1 cellular context compared by ENCODE assay signal in the genomic region with DNA sequence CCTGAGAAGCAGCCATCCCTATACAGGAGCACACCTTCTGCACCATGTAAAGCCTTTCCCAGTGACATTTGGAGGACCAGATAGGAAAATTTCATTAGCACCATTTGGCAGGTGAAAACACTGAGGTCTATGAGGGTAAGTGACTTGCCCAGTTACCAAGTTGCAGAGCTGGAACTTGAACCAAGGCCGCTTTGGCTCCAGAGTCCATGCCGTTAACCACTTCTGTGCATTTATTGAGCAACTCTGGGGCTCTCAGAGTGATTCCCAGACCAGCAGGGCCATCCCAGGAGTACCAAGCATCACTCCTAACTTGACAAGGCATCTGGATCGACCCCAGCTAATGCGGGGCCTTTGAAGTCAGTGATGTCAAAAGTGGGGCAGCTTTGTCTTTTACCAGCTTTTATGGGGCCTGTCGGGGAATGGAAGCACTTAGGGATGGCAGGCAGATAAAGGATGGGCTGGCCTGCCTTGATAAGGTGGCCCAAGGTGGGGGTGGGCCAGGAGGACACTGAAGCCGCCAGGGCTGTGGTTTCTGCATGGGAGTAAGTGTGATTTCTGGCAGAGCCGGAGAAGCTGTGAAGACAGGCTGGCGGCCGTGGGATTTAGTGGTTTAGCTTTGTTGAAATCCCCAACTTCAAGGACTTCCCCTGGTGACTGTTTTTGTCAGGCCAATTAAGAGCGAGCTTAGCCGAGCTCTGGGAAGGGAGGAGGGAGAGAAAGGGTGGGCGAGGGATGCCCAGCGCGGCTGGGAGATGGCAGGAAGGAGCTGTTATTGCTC.
TF ChIP-seq lines count a peak whose summit lies in the region.

No MANE protein-coding gene starts in this region.

TF ChIP-seq in K562, 482 proteins besides CTCF, POLR2A, EP300 and RAD21 (continued from another document and continues in another):
- TF ChIP-seq ZFP91 (CRISPR knock-in tag; IDR thresholded peaks at IDR 0.05): no peak
- TF ChIP-seq CBFB (CRISPR knock-in tag; IDR thresholded peaks at IDR 0.05): peak; percentile 92
- TF ChIP-seq TFAM (CRISPR knock-in tag; conservative IDR thresholded peaks at IDR 0.05): no peak
- TF ChIP-seq MXI1 (IDR thresholded peaks at IDR 0.05; ENCODE audit: low read depth, low read length): no peak
- TF ChIP-seq ZC3H11A (IDR thresholded peaks at IDR 0.05; ENCODE audit: low read depth, low read length): no peak
- TF ChIP-seq STAT5B (CRISPR knock-in tag; IDR thresholded peaks at IDR 0.05): no peak
- no peak for TF ChIP-seq SUPT5H (IDR thresholded peaks at IDR 0.05)
- TF ChIP-seq ZNF75A (CRISPR knock-in tag; IDR thresholded peaks at IDR 0.05): no peak
- TF ChIP-seq ZSCAN29 (IDR thresholded peaks at IDR 0.05): peak; percentile 52; the same call in 1 of the 2 replicates
- 0 out of 2 replicates have a peak, but pooled peaks have one; percentile 19 for TF ChIP-seq ZNF41 (CRISPR knock-in tag; conservative IDR thresholded peaks at IDR 0.05)
- no peak for TF ChIP-seq ZC3H4 (CRISPR knock-in tag; IDR thresholded peaks at IDR 0.05; ENCODE audit: borderline replicate concordance)
- TF ChIP-seq, protein P1, sequence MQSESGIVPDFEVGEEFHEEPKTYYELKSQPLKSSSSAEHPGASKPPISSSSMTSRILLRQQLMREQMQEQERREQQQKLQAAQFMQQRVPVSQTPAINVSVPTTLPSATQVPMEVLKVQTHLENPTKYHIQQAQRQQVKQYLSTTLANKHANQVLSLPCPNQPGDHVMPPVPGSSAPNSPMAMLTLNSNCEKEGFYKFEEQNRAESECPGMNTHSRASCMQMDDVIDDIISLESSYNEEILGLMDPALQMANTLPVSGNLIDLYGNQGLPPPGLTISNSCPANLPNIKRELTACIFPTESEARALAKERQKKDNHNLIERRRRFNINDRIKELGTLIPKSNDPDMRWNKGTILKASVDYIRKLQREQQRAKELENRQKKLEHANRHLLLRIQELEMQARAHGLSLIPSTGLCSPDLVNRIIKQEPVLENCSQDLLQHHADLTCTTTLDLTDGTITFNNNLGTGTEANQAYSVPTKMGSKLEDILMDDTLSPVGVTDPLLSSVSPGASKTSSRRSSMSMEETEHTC (IDR thresholded peaks at IDR 0.05): peak; percentile 70; the same call in 1 of the 2 replicates
- TF ChIP-seq ETV1 (tag; conservative IDR thresholded peaks at IDR 0.05; ENCODE audit: low read depth): peak; percentile 17
- TF ChIP-seq GATAD2B (IDR thresholded peaks at IDR 0.05; ENCODE audit: borderline replicate concordance): no peak
- TF ChIP-seq RBM17 (IDR thresholded peaks at IDR 0.05; ENCODE audit: borderline replicate concordance, low read depth, low read length): no peak
- TF ChIP-seq ZNF174 (CRISPR knock-in tag; IDR thresholded peaks at IDR 0.05): no peak
- TF ChIP-seq, protein P2, sequence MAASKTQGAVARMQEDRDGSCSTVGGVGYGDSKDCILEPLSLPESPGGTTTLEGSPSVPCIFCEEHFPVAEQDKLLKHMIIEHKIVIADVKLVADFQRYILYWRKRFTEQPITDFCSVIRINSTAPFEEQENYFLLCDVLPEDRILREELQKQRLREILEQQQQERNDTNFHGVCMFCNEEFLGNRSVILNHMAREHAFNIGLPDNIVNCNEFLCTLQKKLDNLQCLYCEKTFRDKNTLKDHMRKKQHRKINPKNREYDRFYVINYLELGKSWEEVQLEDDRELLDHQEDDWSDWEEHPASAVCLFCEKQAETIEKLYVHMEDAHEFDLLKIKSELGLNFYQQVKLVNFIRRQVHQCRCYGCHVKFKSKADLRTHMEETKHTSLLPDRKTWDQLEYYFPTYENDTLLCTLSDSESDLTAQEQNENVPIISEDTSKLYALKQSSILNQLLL (CRISPR knock-in tag; IDR thresholded peaks at IDR 0.05; ENCODE audit: borderline replicate concordance): no peak
- TF ChIP-seq ZNF785 (CRISPR knock-in tag; IDR thresholded peaks at IDR 0.05): no peak
- TF ChIP-seq HDGF (IDR thresholded peaks at IDR 0.05): no peak
- TF ChIP-seq TAF9B (IDR thresholded peaks at IDR 0.05; ENCODE audit: partially characterized antibody): no peak
- TF ChIP-seq ZNF398 (CRISPR knock-in tag; IDR thresholded peaks at IDR 0.05): no peak
- no peak for TF ChIP-seq PTTG1 (tag; IDR thresholded peaks at IDR 0.05; ENCODE audit: low read depth)
- TF ChIP-seq ZNF212 (CRISPR knock-in tag; IDR thresholded peaks at IDR 0.05): 0 out of 2 replicates have a peak, but pooled peaks have one; percentile 59
- peak; percentile 22; the same call in 1 of the 2 replicates for TF ChIP-seq ZNF239 (CRISPR knock-in tag; IDR thresholded peaks at IDR 0.05)
- TF ChIP-seq ZKSCAN1 (IDR thresholded peaks at IDR 0.05; ENCODE audit: low read depth, low read length): peak; percentile 86
- peak; percentile 58 for TF ChIP-seq PRDM10 (IDR thresholded peaks at IDR 0.05; ENCODE audit: partially characterized antibody)
- no peak for TF ChIP-seq ZNF511 (CRISPR knock-in tag; IDR thresholded peaks at IDR 0.05)
- TF ChIP-seq DIDO1 (tag; IDR thresholded peaks at IDR 0.05; ENCODE audit: low read depth): no peak
- TF ChIP-seq SIN3B (IDR thresholded peaks at IDR 0.05; ENCODE audit: low read depth): no peak
- TF ChIP-seq SMAD2 (IDR thresholded peaks at IDR 0.05; ENCODE audit: low read depth, low read length): no peak
- TF ChIP-seq TBP (optimal IDR thresholded peaks at IDR 0.05; ENCODE audit: low read depth, low read length): no peak
- no peak for TF ChIP-seq ZNF133 (CRISPR knock-in tag; IDR thresholded peaks at IDR 0.05)
- TF ChIP-seq SREBF1 (IDR thresholded peaks at IDR 0.05; ENCODE audit: borderline replicate concordance, low read depth, low read length): no peak
- TF ChIP-seq TCFL5 (CRISPR knock-in tag; conservative IDR thresholded peaks at IDR 0.05): no peak
- peak; percentile 92 for TF ChIP-seq BCOR (IDR thresholded peaks at IDR 0.05)
- TF ChIP-seq BRF1 (IDR thresholded peaks at IDR 0.05; ENCODE audit: borderline replicate concordance, extremely low read depth, insufficient read length): no peak
- TF ChIP-seq KDM1A (IDR thresholded peaks at IDR 0.05): peak; percentile 98
- peak; percentile 91 for TF ChIP-seq NFIC (IDR thresholded peaks at IDR 0.05)
- no peak for TF ChIP-seq POLR2AphosphoS2 (IDR thresholded peaks at IDR 0.05; ENCODE audit: low read length)
- no peak for TF ChIP-seq MIER1 (IDR thresholded peaks at IDR 0.05; ENCODE audit: low read depth)
- TF ChIP-seq BMI1 (IDR thresholded peaks at IDR 0.05; ENCODE audit: low read length): no peak
- no peak for TF ChIP-seq ZNF695 (CRISPR knock-in tag; IDR thresholded peaks at IDR 0.05)
- no peak for TF ChIP-seq RNF219 (CRISPR knock-in tag; IDR thresholded peaks at IDR 0.05)
- peak; percentile 99 for TF ChIP-seq DPF2 (IDR thresholded peaks at IDR 0.05)
- peak; percentile 98 for TF ChIP-seq TEAD4 (IDR thresholded peaks at IDR 0.05; ENCODE audit: low read length)
- TF ChIP-seq TEAD4 (CRISPR knock-in tag; IDR thresholded peaks at IDR 0.05; ENCODE audit: borderline replicate concordance): no peak
- no peak for TF ChIP-seq SAFB (IDR thresholded peaks at IDR 0.05; ENCODE audit: borderline replicate concordance, low read depth, low read length)
- TF ChIP-seq, protein P3, sequence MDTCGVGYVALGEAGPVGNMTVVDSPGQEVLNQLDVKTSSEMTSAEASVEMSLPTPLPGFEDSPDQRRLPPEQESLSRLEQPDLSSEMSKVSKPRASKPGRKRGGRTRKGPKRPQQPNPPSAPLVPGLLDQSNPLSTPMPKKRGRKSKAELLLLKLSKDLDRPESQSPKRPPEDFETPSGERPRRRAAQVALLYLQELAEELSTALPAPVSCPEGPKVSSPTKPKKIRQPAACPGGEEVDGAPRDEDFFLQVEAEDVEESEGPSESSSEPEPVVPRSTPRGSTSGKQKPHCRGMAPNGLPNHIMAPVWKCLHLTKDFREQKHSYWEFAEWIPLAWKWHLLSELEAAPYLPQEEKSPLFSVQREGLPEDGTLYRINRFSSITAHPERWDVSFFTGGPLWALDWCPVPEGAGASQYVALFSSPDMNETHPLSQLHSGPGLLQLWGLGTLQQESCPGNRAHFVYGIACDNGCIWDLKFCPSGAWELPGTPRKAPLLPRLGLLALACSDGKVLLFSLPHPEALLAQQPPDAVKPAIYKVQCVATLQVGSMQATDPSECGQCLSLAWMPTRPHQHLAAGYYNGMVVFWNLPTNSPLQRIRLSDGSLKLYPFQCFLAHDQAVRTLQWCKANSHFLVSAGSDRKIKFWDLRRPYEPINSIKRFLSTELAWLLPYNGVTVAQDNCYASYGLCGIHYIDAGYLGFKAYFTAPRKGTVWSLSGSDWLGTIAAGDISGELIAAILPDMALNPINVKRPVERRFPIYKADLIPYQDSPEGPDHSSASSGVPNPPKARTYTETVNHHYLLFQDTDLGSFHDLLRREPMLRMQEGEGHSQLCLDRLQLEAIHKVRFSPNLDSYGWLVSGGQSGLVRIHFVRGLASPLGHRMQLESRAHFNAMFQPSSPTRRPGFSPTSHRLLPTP (IDR thresholded peaks at IDR 0.05; ENCODE audit: borderline replicate concordance, extremely low read depth, insufficient read length): no peak
- no peak for TF ChIP-seq SP2 (IDR thresholded peaks at IDR 0.05; ENCODE audit: extremely low read depth, low read depth, low read length, poor library complexity, severe bottlenecking)
- no peak for TF ChIP-seq FOS (IDR thresholded peaks at IDR 0.05; ENCODE audit: extremely low read depth, insufficient read length)
